ENCODE assay signal across 40 cellular contexts in the genomic region with DNA sequence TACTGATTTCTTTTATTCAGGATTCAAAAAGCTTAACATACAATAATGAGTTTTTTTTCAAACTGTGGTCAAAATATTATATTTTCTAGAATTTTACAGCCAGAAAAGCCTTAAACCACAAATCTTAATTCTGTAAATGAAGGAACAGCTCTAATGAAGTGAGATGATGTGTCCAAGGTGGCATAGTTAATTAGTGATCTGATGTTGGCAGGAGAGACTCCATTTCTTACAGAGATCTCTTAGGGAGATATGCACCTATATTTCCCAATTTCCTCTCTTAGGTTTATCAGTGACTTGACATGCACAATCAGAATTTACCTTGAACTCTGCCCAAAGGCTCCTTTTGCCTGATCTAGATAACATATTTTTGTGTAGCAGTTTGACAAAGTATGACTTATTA.
"Had no signal": no experiment of that assay in that cellular context is flagged by ENCODE, and none has a peak within 500 bp of the region (broad histone marks: within the 10 kb centered on the region; RNA-seq: fewer than 3 reads in every experiment).

No MANE protein-coding gene starts in this region.

- H3K27ac ChIP-seq: adrenal gland, ascending aorta, body of pancreas, brain microvascular endothelial cell, breast epithelium, cardiac muscle cell had no signal

- H3K27ac Mint-ChIP-seq: activated naive CD4-positive, alpha-beta T cell treated with anti-CD3 and anti-CD28 coated beads for 36 hours; activated naive CD4-positive, alpha-beta T cell treated with anti-CD3 and anti-CD28 coated beads, Interleukin-2, amount 10 ng/mL, durations not matched to agents 7 days and 5 days; activated naive CD4-positive, alpha-beta T cell treated with anti-CD3 and anti-CD28 coated beads, Interleukin-2, amount 50 U/mL, for 24 hours; activated naive CD4-positive, alpha-beta T cell treated with anti-CD3 and anti-CD28 coated beads, Interleukin-2, amount 50 U/mL, for 72 hours; activated naive CD8-positive, alpha-beta T cell; activated naive CD8-positive, alpha-beta T cell treated with anti-CD3 and anti-CD28 coated beads for 36 hours; activated naive CD8-positive, alpha-beta T cell treated with anti-CD3 and anti-CD28 coated beads, Interleukin-2, amount 10 ng/mL, durations not matched to agents 7 days and 5 days; activated naive CD8-positive, alpha-beta T cell treated with anti-CD3 and anti-CD28 coated beads, Interleukin-2, amount 50 U/mL, for 24 hours; activated T-cell treated with anti-CD3 and anti-CD28 coated beads, Interleukin-2, amount 50 U/mL, for 24 hours; activated T-cell treated with anti-CD3 and anti-CD28 coated beads, Interleukin-2, amount 50 U/mL, for 72 hours; activated T-helper 1 cell treated with anti-CD3 and anti-CD28 coated beads, Interleukin-12 subunit alpha, Interleukin-12 subunit beta, Interleukin-2, Interleukin-4 antibody, amounts not matched to agents 30 ng/mL and 10 ng/mL and 1 ng/mL, durations not matched to agents 14 hours and 24 hours and 36 hours; activated T-helper 17 cell treated with anti-CD3 and anti-CD28 coated beads, Interleukin-2, amount 50 U/mL, for 72 hours; activated T-helper 2 cell treated with anti-CD3 and anti-CD28 coated beads, Interferon-gamma antibody, Interleukin-2, Interleukin-4, amounts not matched to agents 10 μg/mL and 5 μg/mL and 100 μg/mL, durations not matched to agents 14 hours and 24 hours and 36 hours; brain had no signal

- H3K27me3 ChIP-seq: adrenal gland, ascending aorta, body of pancreas, brain microvascular endothelial cell, breast epithelium, cardiac muscle cell had no signal

- DNase-seq: activated effector memory CD4-positive, alpha-beta T cell treated with anti-CD3 and anti-CD28 coated beads, Interleukin-2, amount 50 U/mL, for 16 hours; activated effector memory CD4-positive, alpha-beta T cell treated with Interleukin-2 at 50 U/mL for 16 hours; activated gamma-delta T cell; activated gamma-delta T cell treated with Interleukin-2 at 50 U/mL for 16 hours; activated naive CD4-positive, alpha-beta T cell; activated naive CD4-positive, alpha-beta T cell treated with anti-CD3 and anti-CD28 coated beads for 36 hours; activated naive CD4-positive, alpha-beta T cell treated with anti-CD3 and anti-CD28 coated beads, Interleukin-2, amount 10 ng/mL, durations not matched to agents 7 days and 5 days; activated naive CD4-positive, alpha-beta T cell treated with anti-CD3 and anti-CD28 coated beads, Interleukin-2, amount 50 U/mL, for 16 hours; activated naive CD4-positive, alpha-beta T cell treated with Interleukin-2 at 50 U/mL for 16 hours; activated naive CD8-positive, alpha-beta T cell treated with anti-CD3 and anti-CD28 coated beads for 36 hours; activated naive CD8-positive, alpha-beta T cell treated with anti-CD3 and anti-CD28 coated beads, Interleukin-2, amount 10 ng/mL, durations not matched to agents 7 days and 5 days; activated naive CD8-positive, alpha-beta T cell treated with anti-CD3 and anti-CD28 coated beads, Interleukin-2, amount 50 U/mL, for 24 hours; activated T-cell treated with anti-CD3 and anti-CD28 coated beads, Interleukin-2, amount 50 U/mL, for 1 hour; activated T-cell treated with anti-CD3 and anti-CD28 coated beads, Interleukin-2, amount 50 U/mL, for 24 hours; activated T-cell treated with anti-CD3 and anti-CD28 coated beads, Interleukin-2, amount 50 U/mL, for 4 hours; activated T-cell treated with anti-CD3 and anti-CD28 coated beads, Interleukin-2, amount 50 U/mL, for 48 hours; activated T-cell treated with anti-CD3 and anti-CD28 coated beads, Interleukin-2, amount 50 U/mL, for 72 hours; adrenal gland; amniotic stem cell; amygdala; anterior cingulate cortex; aorta; body of pancreas; brain microvascular endothelial cell; caudate nucleus; central memory CD4-positive, alpha-beta T cell; cerebellar nuclear complex had no signal

- H3K36me3 ChIP-seq: adrenal gland, ascending aorta, brain microvascular endothelial cell, breast epithelium, cardiac muscle cell had no signal

- H3K4me3 Mint-ChIP-seq: activated naive CD4-positive, alpha-beta T cell treated with anti-CD3 and anti-CD28 coated beads for 36 hours; activated naive CD4-positive, alpha-beta T cell treated with anti-CD3 and anti-CD28 coated beads, Interleukin-2, amount 10 ng/mL, durations not matched to agents 7 days and 5 days; activated naive CD4-positive, alpha-beta T cell treated with anti-CD3 and anti-CD28 coated beads, Interleukin-2, amount 50 U/mL, for 24 hours; activated naive CD8-positive, alpha-beta T cell; activated naive CD8-positive, alpha-beta T cell treated with anti-CD3 and anti-CD28 coated beads for 36 hours; activated naive CD8-positive, alpha-beta T cell treated with anti-CD3 and anti-CD28 coated beads, Interleukin-2, amount 10 ng/mL, durations not matched to agents 7 days and 5 days; activated naive CD8-positive, alpha-beta T cell treated with anti-CD3 and anti-CD28 coated beads, Interleukin-2, amount 50 U/mL, for 24 hours; activated T-cell treated with anti-CD3 and anti-CD28 coated beads, Interleukin-2, amount 50 U/mL, for 24 hours; activated T-cell treated with anti-CD3 and anti-CD28 coated beads, Interleukin-2, amount 50 U/mL, for 4 hours; activated T-cell treated with anti-CD3 and anti-CD28 coated beads, Interleukin-2, amount 50 U/mL, for 72 hours; activated T-helper 1 cell treated with anti-CD3 and anti-CD28 coated beads, Interleukin-12 subunit alpha, Interleukin-12 subunit beta, Interleukin-2, Interleukin-4 antibody, amounts not matched to agents 30 ng/mL and 10 ng/mL and 1 ng/mL, durations not matched to agents 14 hours and 24 hours and 36 hours; activated T-helper 17 cell treated with anti-CD3 and anti-CD28 coated beads, Interleukin-2, amount 50 U/mL, for 72 hours; brain; central memory CD8-positive, alpha-beta T cell had no signal

- H3K4me1 ChIP-seq: adrenal gland, ascending aorta, body of pancreas, breast epithelium had no signal

- H3K9me3 ChIP-seq: adrenal gland, ascending aorta had no signal

- FAIRE-seq: astrocyte, bronchial epithelial cell had no signal

- H3K27me3 Mint-ChIP-seq: activated naive CD4-positive, alpha-beta T cell treated with anti-CD3 and anti-CD28 coated beads, Interleukin-2, amount 10 ng/mL, durations not matched to agents 7 days and 5 days; activated naive CD8-positive, alpha-beta T cell; activated naive CD8-positive, alpha-beta T cell treated with anti-CD3 and anti-CD28 coated beads for 36 hours; activated naive CD8-positive, alpha-beta T cell treated with anti-CD3 and anti-CD28 coated beads, Interleukin-2, amount 10 ng/mL, durations not matched to agents 7 days and 5 days; activated naive CD8-positive, alpha-beta T cell treated with anti-CD3 and anti-CD28 coated beads, Interleukin-2, amount 50 U/mL, for 24 hours; activated T-cell treated with anti-CD3 and anti-CD28 coated beads, Interleukin-2, amount 50 U/mL, for 24 hours; activated T-helper 17 cell treated with anti-CD3 and anti-CD28 coated beads, Interleukin-2, amount 50 U/mL, for 72 hours; brain; central memory CD8-positive, alpha-beta T cell had no signal

- H3K4me1 Mint-ChIP-seq: activated naive CD4-positive, alpha-beta T cell treated with anti-CD3 and anti-CD28 coated beads, Interleukin-2, amount 10 ng/mL, durations not matched to agents 7 days and 5 days; activated naive CD4-positive, alpha-beta T cell treated with anti-CD3 and anti-CD28 coated beads, Interleukin-2, amount 50 U/mL, for 24 hours; activated naive CD8-positive, alpha-beta T cell treated with anti-CD3 and anti-CD28 coated beads for 36 hours; activated naive CD8-positive, alpha-beta T cell treated with anti-CD3 and anti-CD28 coated beads, Interleukin-2, amount 10 ng/mL, durations not matched to agents 7 days and 5 days; activated naive CD8-positive, alpha-beta T cell treated with anti-CD3 and anti-CD28 coated beads, Interleukin-2, amount 50 U/mL, for 24 hours; activated T-helper 17 cell treated with anti-CD3 and anti-CD28 coated beads, Interleukin-2, amount 50 U/mL, for 72 hours; brain; central memory CD8-positive, alpha-beta T cell had no signal

- H3K9me3 Mint-ChIP-seq: activated naive CD4-positive, alpha-beta T cell treated with anti-CD3 and anti-CD28 coated beads, Interleukin-2, amount 10 ng/mL, durations not matched to agents 7 days and 5 days; activated T-helper 1 cell treated with anti-CD3 and anti-CD28 coated beads, Interleukin-12 subunit alpha, Interleukin-12 subunit beta, Interleukin-2, Interleukin-4 antibody, amounts not matched to agents 30 ng/mL and 10 ng/mL and 1 ng/mL, durations not matched to agents 14 hours and 24 hours and 36 hours; activated T-helper 2 cell treated with anti-CD3 and anti-CD28 coated beads, Interferon-gamma antibody, Interleukin-2, Interleukin-4, amounts not matched to agents 10 μg/mL and 5 μg/mL and 100 μg/mL, durations not matched to agents 14 hours and 24 hours and 36 hours had no signal

- ATAC-seq: activated naive CD4-positive, alpha-beta T cell treated with anti-CD3 and anti-CD28 coated beads, Interleukin-2, amount 50 U/mL, for 72 hours; activated naive CD8-positive, alpha-beta T cell treated with anti-CD3 and anti-CD28 coated beads, Interleukin-2, amount 50 U/mL, for 24 hours; activated T-cell treated with anti-CD3 and anti-CD28 coated beads, Interleukin-2, amount 50 U/mL, for 4 hours; activated T-cell treated with anti-CD3 and anti-CD28 coated beads, Interleukin-2, amount 50 U/mL, for 72 hours; activated T-helper 17 cell treated with anti-CD3 and anti-CD28 coated beads, Interleukin-2, amount 50 U/mL, for 72 hours; body of pancreas had no signal

- H3K4me3 ChIP-seq: adrenal gland, ascending aorta, body of pancreas, breast epithelium, cardiac muscle cell had no signal

- H3K36me3 Mint-ChIP-seq: activated naive CD4-positive, alpha-beta T cell treated with anti-CD3 and anti-CD28 coated beads, Interleukin-2, amount 10 ng/mL, durations not matched to agents 7 days and 5 days; activated naive CD4-positive, alpha-beta T cell treated with anti-CD3 and anti-CD28 coated beads, Interleukin-2, amount 50 U/mL, for 24 hours; activated naive CD8-positive, alpha-beta T cell; activated naive CD8-positive, alpha-beta T cell treated with anti-CD3 and anti-CD28 coated beads for 36 hours; activated naive CD8-positive, alpha-beta T cell treated with anti-CD3 and anti-CD28 coated beads, Interleukin-2, amount 10 ng/mL, durations not matched to agents 7 days and 5 days had no signal
